ENCODE assay signal across 26 cellular contexts in genomic region chr11:15883349-15883961, GRCh38.
DNase-seq lines count a peak whose midpoint lies in the region; FAIRE-seq and TF ChIP-seq lines count a peak whose summit lies in the region.
"Had no signal": no experiment of that assay in that cellular context is flagged by ENCODE, and none has a peak within 500 bp of the region (broad histone marks: within the 10 kb centered on the region; RNA-seq: fewer than 3 reads in every experiment).

No MANE protein-coding gene starts in this region.

- no peaks in the 10 kb centered on the region for H3K9me3 Mint-ChIP-seq in astrocyte (ENCODE audit: unreplicated experiment)
- H3K9me3 Mint-ChIP-seq: activated T-helper 1 cell treated with anti-CD3 and anti-CD28 coated beads, Interleukin-12 subunit alpha, Interleukin-12 subunit beta, Interleukin-2, Interleukin-4 antibody, amounts not matched to agents 30 ng/mL and 10 ng/mL and 1 ng/mL, durations not matched to agents 14 hours and 24 hours and 36 hours had no signal

- no peaks in the 10 kb centered on the region for H4K20me1 ChIP-seq in astrocyte (ENCODE audit: insufficient read depth, low read length)

- peaks cover 5% of the 10 kb centered on the region for H3K27me3 ChIP-seq in astrocyte (ENCODE audit: insufficient read depth, low read length)
- no peaks in the 10 kb centered on the region for H3K27me3 ChIP-seq in tibial artery
- H3K27me3 ChIP-seq: transverse colon had no signal

- WGBS in mesodermal cell (ENCODE audit: insufficient coverage in 2 of 2), 2 experiments: 81 to 91% methylated on average over 3 to 4 of the region's 7 CpGs

- H3K9ac ChIP-seq in astrocyte (ENCODE audit: low read length) (no peak overlapping the region), kidney (ENCODE audit: low read length in 2 of 2) (no peak overlapping the region)

- intact Hi-C loops in kidney (cut with DNase I) (no loop called here), tibial artery (cut with DNase I; ENCODE audit: low total_unique reads) (no loop called here)

- peaks cover 26% of the 10 kb centered on the region for H3K27me3 Mint-ChIP-seq in astrocyte (ENCODE audit: low read depth, unreplicated experiment)
- H3K27me3 Mint-ChIP-seq: B cell, IgD-negative memory B cell had no signal

- no peak overlapping the region for H3K4me3 Mint-ChIP-seq in astrocyte (ENCODE audit: unreplicated experiment)
- H3K4me3 Mint-ChIP-seq: activated naive CD4-positive, alpha-beta T cell treated with anti-CD3 and anti-CD28 coated beads, Interleukin-2, amount 50 U/mL, for 24 hours; activated T-helper 1 cell treated with anti-CD3 and anti-CD28 coated beads, Interleukin-12 subunit alpha, Interleukin-12 subunit beta, Interleukin-2, Interleukin-4 antibody, amounts not matched to agents 30 ng/mL and 10 ng/mL and 1 ng/mL, durations not matched to agents 14 hours and 24 hours and 36 hours; B cell; IgD-negative memory B cell; WTC11 had no signal

- no peaks in the 10 kb centered on the region for H3K36me3 Mint-ChIP-seq in astrocyte (ENCODE audit: low read depth, unreplicated experiment)
- H3K36me3 Mint-ChIP-seq: activated naive CD4-positive, alpha-beta T cell treated with anti-CD3 and anti-CD28 coated beads, Interleukin-2, amount 50 U/mL, for 24 hours; IgD-negative memory B cell; WTC11 had no signal

- no peak overlapping the region for H3K27ac Mint-ChIP-seq in astrocyte (ENCODE audit: unreplicated experiment)
- H3K27ac Mint-ChIP-seq: activated naive CD4-positive, alpha-beta T cell treated with anti-CD3 and anti-CD28 coated beads, Interleukin-2, amount 50 U/mL, for 24 hours; activated T-helper 1 cell treated with anti-CD3 and anti-CD28 coated beads, Interleukin-12 subunit alpha, Interleukin-12 subunit beta, Interleukin-2, Interleukin-4 antibody, amounts not matched to agents 30 ng/mL and 10 ng/mL and 1 ng/mL, durations not matched to agents 14 hours and 24 hours and 36 hours; B cell; IgD-negative memory B cell; WTC11 had no signal

- H3K4me1 Mint-ChIP-seq in astrocyte (ENCODE audit: low read depth, unreplicated experiment): peaks cover 17% of the 10 kb centered on the region
- H3K4me1 Mint-ChIP-seq: activated naive CD4-positive, alpha-beta T cell treated with anti-CD3 and anti-CD28 coated beads, Interleukin-2, amount 50 U/mL, for 24 hours; B cell; IgD-negative memory B cell; WTC11 had no signal

- FAIRE-seq in astrocyte (lab: Jason Lieb, UNC) (no peak), kidney (lab: Jason Lieb, UNC) (no peak)
- FAIRE-seq: G401.6, keratinocyte had no signal

- H2AFZ ChIP-seq in astrocyte (ENCODE audit: low read depth, low read length): no peak overlapping the region

- H3K4me3 ChIP-seq in astrocyte (ENCODE audit: insufficient read depth, low read depth, low read length): no peak overlapping the region
- no peak overlapping the region for H3K4me3 ChIP-seq in fibroblast of pulmonary artery (replicated peaks; ENCODE audit: low read depth, low read length)
- no peak overlapping the region for H3K4me3 ChIP-seq in mesodermal cell (ENCODE audit: extremely low read depth, insufficient read depth, low read length, poor library complexity, severe bottlenecking)
- no peak overlapping the region for H3K4me3 ChIP-seq in kidney (ENCODE audit: low read length in 2 of 2)
- no peak overlapping the region for H3K4me3 ChIP-seq in tibial artery
- H3K4me3 ChIP-seq: transverse colon had no signal

- H3K27ac ChIP-seq in astrocyte (ENCODE audit: low read depth, low read length): no peak overlapping the region
- H3K27ac ChIP-seq in mesodermal cell (ENCODE audit: low read depth, low read length, severe bottlenecking): peak overlapping the region; percentile 71
- peak overlapping the region in 1 of 2 donors; percentile 42 for H3K27ac ChIP-seq in kidney (ENCODE audit: low read depth in 2 of 2, low read length in 2 of 2)
- H3K27ac ChIP-seq in tibial artery: no peak overlapping the region

- no peak for DNase-seq in astrocyte (ENCODE audit: low read depth)
- peak; percentile 30 for DNase-seq in fibroblast of pulmonary artery (ENCODE audit: low read depth)
- DNase-seq in stromal cell of bone marrow (ENCODE audit: low read depth): peak; percentile 10
- DNase-seq in kidney: no peak
- DNase-seq in medulla oblongata (ENCODE audit: extremely low spot score): no peak
- DNase-seq in COLO668 (lab: John Stamatoyannopoulos, UW; ENCODE audit: unreplicated experiment): no peak
- DNase-seq in tibial artery: no peak
- DNase-seq: activated CD4-positive, alpha-beta T cell treated with anti-CD3 and anti-CD28 coated beads, Interleukin-2, amount 50 U/mL, for 1 hour; effector CD8-positive, alpha-beta T cell; mammary epithelial cell; NCI-H1105; NCI-H2029 treated with DMSO at 0.1 percent for 48 hours; NCI-H2227 treated with DMSO at 0.1 percent for 48 hours; NCI-H82; occipital lobe; stimulated activated CD4-positive, alpha-beta T cell treated with anti-CD3 and anti-CD28 coated beads, Interleukin-4, amount 100 ng/mL, for 4 hours; stimulated activated naive CD4-positive, alpha-beta T cell treated with Interleukin-2 at 50 U/mL for 16 hours; transverse colon had no signal

- H3K4me1 ChIP-seq in astrocyte (ENCODE audit: insufficient read depth, low read length) (peaks cover 12% of the 10 kb centered on the region), mesodermal cell (ENCODE audit: control insufficient read depth, insufficient read depth, low read length, poor library complexity, severe bottlenecking) (peaks cover 17% of the 10 kb centered on the region), kidney (ENCODE audit: control insufficient read depth in 1 of 2, insufficient read depth in 1 of 2, low read depth in 1 of 2, low read length in 2 of 2) (no peaks in the 10 kb centered on the region), tibial artery (peaks cover 0 to 11% (median 3%) of the 10 kb centered on the region in 4 donors)

- TF ChIP-seq CTCF in astrocyte (IDR thresholded peaks at IDR 0.05; ENCODE audit: insufficient read depth, low read depth, low read length) (no peak), fibroblast of pulmonary artery (IDR thresholded peaks at IDR 0.05; ENCODE audit: low read length, missing control alignments) (no peak), kidney (IDR thresholded peaks at IDR 0.05; ENCODE audit: borderline replicate concordance, extremely low read depth, insufficient read depth) (no peak), tibial artery (IDR thresholded peaks at IDR 0.05) (no peak)

- H3K36me3 ChIP-seq in astrocyte (ENCODE audit: insufficient read depth, low read length) (no peaks in the 10 kb centered on the region), mesodermal cell (ENCODE audit: control insufficient read depth, insufficient read depth, low read length) (no peaks in the 10 kb centered on the region), kidney (ENCODE audit: control insufficient read depth in 1 of 2, insufficient read depth in 2 of 2, low read length in 2 of 2) (no peaks in the 10 kb centered on the region), tibial artery (no peaks in the 10 kb centered on the region)
- H3K36me3 ChIP-seq: transverse colon had no signal

- no peaks in the 10 kb centered on the region for H3K79me2 ChIP-seq in astrocyte (ENCODE audit: insufficient read depth, low read length)

- no peaks in the 10 kb centered on the region for H3K9me3 ChIP-seq in astrocyte (ENCODE audit: insufficient read depth, low read depth, low read length)
- no peaks in the 10 kb centered on the region for H3K9me3 ChIP-seq in mesodermal cell (ENCODE audit: control insufficient read depth, low read length)
- no peaks in the 10 kb centered on the region for H3K9me3 ChIP-seq in kidney (ENCODE audit: control insufficient read depth in 1 of 2, low read length in 2 of 2)
- H3K9me3 ChIP-seq in tibial artery: no peaks in the 10 kb centered on the region
- H3K9me3 ChIP-seq: transverse colon had no signal

- H3K4me2 ChIP-seq in astrocyte (ENCODE audit: low read length): peak overlapping the region; percentile 17

Comparison
In these comparisons a context has a peak if more than half of its experiments do, and no peak if none do; other contexts are left out.
1. DNase-seq: peak in fibroblast of pulmonary artery (single experiment) and stromal cell of bone marrow (single experiment); none in astrocyte (single experiment), kidney (single experiment), medulla oblongata (single experiment), COLO668 (single experiment) and tibial artery (0 of 2).